ENCODE assay signal across 22 cellular contexts in the genomic region with DNA sequence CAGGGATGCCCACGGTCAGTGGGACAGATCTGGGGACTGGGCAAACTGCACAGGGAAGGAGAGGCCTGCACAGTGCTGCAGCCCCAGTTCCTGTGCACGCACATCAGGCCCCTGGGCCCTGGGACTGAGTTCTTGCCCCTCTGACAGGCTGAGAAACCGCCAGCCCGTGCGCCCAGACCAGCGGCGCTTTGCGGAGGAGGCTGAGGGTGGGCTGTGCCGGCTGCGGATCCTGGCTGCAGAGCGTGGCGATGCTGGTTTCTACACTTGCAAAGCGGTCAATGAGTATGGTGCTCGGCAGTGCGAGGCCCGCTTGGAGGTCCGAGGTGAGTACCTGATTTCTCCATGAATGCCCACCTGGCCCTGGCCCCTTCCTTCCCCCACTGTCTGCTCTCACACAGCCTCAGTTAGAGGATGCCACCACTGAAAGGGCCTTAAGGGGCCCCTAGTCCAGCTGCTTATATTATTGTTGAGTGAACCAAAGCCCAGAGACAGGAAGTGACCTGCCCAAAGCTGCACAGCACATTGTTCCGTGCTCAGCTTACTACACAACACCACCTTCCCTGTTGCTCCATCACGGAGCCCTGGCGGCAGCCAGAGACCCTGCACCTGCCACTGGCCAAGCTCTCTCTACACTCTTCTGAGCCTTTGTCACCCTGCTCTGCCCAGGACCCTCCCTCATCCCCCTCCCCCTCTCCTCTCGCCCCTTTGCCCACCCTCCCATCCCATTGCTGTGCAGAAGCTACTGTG. TPM values are rescaled to one million over a fixed set of nuclear protein-coding genes. Genes with fewer than 3 reads are reported as not detected.
DNase-seq lines count a peak whose midpoint lies in the region; ATAC-seq and TF ChIP-seq lines count a peak whose summit lies in the region.
"Had no signal": no experiment of that assay in that cellular context is flagged by ENCODE, and none has a peak within 500 bp of the region (broad histone marks: within the 10 kb centered on the region; RNA-seq: fewer than 3 reads in every experiment).

No MANE protein-coding gene starts in this region.

- TF ChIP-seq POLR2A in esophagus muscularis mucosa (IDR thresholded peaks at IDR 0.05; ENCODE audit: low read depth): no peak
- TF ChIP-seq POLR2A in sigmoid colon (IDR thresholded peaks at IDR 0.05): no peak
- no peak for TF ChIP-seq POLR2A in gastrocnemius medialis (IDR thresholded peaks at IDR 0.05)

- peaks cover 31% of the 10 kb centered on the region for H3K27me3 Mint-ChIP-seq in stimulated activated memory B cell treated with anti-CD40 and anti-IgM and Interleukin-4, amounts not matched to agents 10 μg/mL and 1 μg/mL and 100 μg/mL, for 72 hours

- intact Hi-C loops in esophagus muscularis mucosa (cut with DNase I): no loop called here
- intact Hi-C loops in sigmoid colon (cut with DNase I): no loop called here
- intact Hi-C loops in gastrocnemius medialis (cut with DNase I; ENCODE audit: low total_unique reads): loop anchor here (5.0 kb wide), 1 partner anchor 68 kb away; no protein-coding TSS in a partner anchor

- WGBS in esophagus muscularis mucosa: 75% methylated on average over 16 of the region's 21 CpGs
- 86 to 92% methylated on average over 21 of the region's 21 CpGs for WGBS in sigmoid colon, 2 donors

- no peak overlapping the region for H3K9ac ChIP-seq in BLaER1

- peak; percentile 52 for DNase-seq in HuH-7 (ENCODE audit: low spot score)
- DNase-seq in esophagus muscularis mucosa (ENCODE audit: extremely low spot score): no peak
- DNase-seq in sigmoid colon: no peak
- DNase-seq in hippocampal formation (lab: John Stamatoyannopoulos, UW): no peak
- DNase-seq in kidney glomerular epithelial cell (lab: John Stamatoyannopoulos, UW): no peak
- DNase-seq in gastrocnemius medialis: no peak
- DNase-seq: ACHN, AML-193, Caco-2, EL, NCI-H1048, NCI-H1436 treated with DMSO at 0.1 percent for 48 hours, NCI-H2029 treated with DMSO at 0.1 percent for 48 hours, NCI-H2171 treated with DMSO at 0.1 percent for 48 hours, NCI-H446 treated with DMSO at 0.1 percent for 48 hours, OCI-M1, RPMI8226, SJCRH30 had no signal

- no peak overlapping the region for H3K27ac Mint-ChIP-seq in stimulated activated memory B cell treated with anti-CD40 and anti-IgM and Interleukin-4, amounts not matched to agents 10 μg/mL and 1 μg/mL and 100 μg/mL, for 72 hours

- peaks cover 34% of the 10 kb centered on the region; the same call in 1 of the 2 replicates for H3K36me3 ChIP-seq in BLaER1
- peaks cover 20 to 58% (median 39%) of the 10 kb centered on the region in 4 donors for H3K36me3 ChIP-seq in esophagus muscularis mucosa
- H3K36me3 ChIP-seq in sigmoid colon: peaks cover 0 to 72% (median 38%) of the 10 kb centered on the region in 4 donors
- peaks cover 0 to 67% of the 10 kb centered on the region in 2 donors for H3K36me3 ChIP-seq in gastrocnemius medialis

- in situ Hi-C loops in gastrocnemius medialis (cut with MboI; ENCODE audit: low sequenced_read_pairs in 4 of 4): no loop called here

- H3K4me3 Mint-ChIP-seq in stimulated activated memory B cell treated with anti-CD40 and anti-IgM and Interleukin-4, amounts not matched to agents 10 μg/mL and 1 μg/mL and 100 μg/mL, for 72 hours: no peak overlapping the region

- H3K9me3 Mint-ChIP-seq in stimulated activated memory B cell treated with anti-CD40 and anti-IgM and Interleukin-4, amounts not matched to agents 10 μg/mL and 1 μg/mL and 100 μg/mL, for 72 hours: no peaks in the 10 kb centered on the region

- no peaks in the 10 kb centered on the region for H3K9me3 ChIP-seq in BLaER1
- H3K9me3 ChIP-seq in esophagus muscularis mucosa: no peaks in the 10 kb centered on the region
- no peaks in the 10 kb centered on the region for H3K9me3 ChIP-seq in sigmoid colon
- no peaks in the 10 kb centered on the region for H3K9me3 ChIP-seq in gastrocnemius medialis
- H3K9me3 ChIP-seq: Caco-2, SJCRH30 had no signal

- H4K20me1 ChIP-seq in BLaER1: no peaks in the 10 kb centered on the region

- no peaks in the 10 kb centered on the region for H3K4me1 Mint-ChIP-seq in stimulated activated memory B cell treated with anti-CD40 and anti-IgM and Interleukin-4, amounts not matched to agents 10 μg/mL and 1 μg/mL and 100 μg/mL, for 72 hours

- H3K27me3 ChIP-seq in BLaER1: no peaks in the 10 kb centered on the region
- H3K27me3 ChIP-seq in esophagus muscularis mucosa: peaks cover 0 to 6% (median 0%) of the 10 kb centered on the region in 4 donors
- no peaks in the 10 kb centered on the region for H3K27me3 ChIP-seq in sigmoid colon
- H3K27me3 ChIP-seq in gastrocnemius medialis: no peaks in the 10 kb centered on the region
- H3K27me3 ChIP-seq: SJCRH30 had no signal

- peak overlapping the region; percentile 55 for H3K4me2 ChIP-seq in BLaER1

- ATAC-seq in stimulated activated memory B cell treated with anti-CD40 and anti-IgM and Interleukin-4, amounts not matched to agents 10 μg/mL and 1 μg/mL and 100 μg/mL, for 72 hours: no peak
- no peak for ATAC-seq in gastrocnemius medialis
- ATAC-seq: HCT116 had no signal

- H3K27ac ChIP-seq in BLaER1 (no peak overlapping the region), esophagus muscularis mucosa (replicated peaks in 1 of 4) (peak overlapping the region; percentile 94 to 99 (median 96)), sigmoid colon (peak overlapping the region; percentile 96 to 99 (median 99)), gastrocnemius medialis (peak overlapping the region in 1 of 4 donors; percentile 99)
- H3K27ac ChIP-seq: SJCRH30 had no signal

- H3K4me1 ChIP-seq in BLaER1 (peaks cover 78% of the 10 kb centered on the region), esophagus muscularis mucosa (peaks cover 54 to 100% (median 99%) of the 10 kb centered on the region in 4 donors), sigmoid colon (peaks cover 0 to 100% (median 99%) of the 10 kb centered on the region in 4 donors), gastrocnemius medialis (peaks cover 20 to 22% of the 10 kb centered on the region in 2 donors)
- H3K4me1 ChIP-seq: Caco-2 had no signal

- H3K36me3 Mint-ChIP-seq in stimulated activated memory B cell treated with anti-CD40 and anti-IgM and Interleukin-4, amounts not matched to agents 10 μg/mL and 1 μg/mL and 100 μg/mL, for 72 hours: no peaks in the 10 kb centered on the region

- TF ChIP-seq CTCF in esophagus muscularis mucosa (IDR thresholded peaks at IDR 0.05): peak in 1 of 3 experiments; percentile 16
- no peak for TF ChIP-seq CTCF in sigmoid colon (IDR thresholded peaks at IDR 0.05)
- TF ChIP-seq CTCF in gastrocnemius medialis (IDR thresholded peaks at IDR 0.05 in 4 of 5, conservative IDR thresholded peaks at IDR 0.05 in 1 of 5): no peak

- H3K4me3 ChIP-seq in BLaER1 (no peak overlapping the region), esophagus muscularis mucosa (no peak overlapping the region), sigmoid colon (peak overlapping the region in 2 of 4 donors; percentile 12 to 17), gastrocnemius medialis (no peak overlapping the region)
- H3K4me3 ChIP-seq: SJCRH30 had no signal

- TF ChIP-seq EP300 in esophagus muscularis mucosa (IDR thresholded peaks at IDR 0.05) (no peak), sigmoid colon (IDR thresholded peaks at IDR 0.05) (no peak)

RNA-seq across cellular contexts. Expression of a gene that starts 29.8 kb away (rescaled TPM):
- total RNA-seq in esophagus muscularis mucosa (100 to 1,000 TPM; 115 to 251 (median 180) TPM), sigmoid colon (100 to 1,000 TPM; 123 to 321 (median 194) TPM), gastrocnemius medialis (100 to 1,000 TPM; 104 to 387 (median 222) TPM)
- polyA plus RNA-seq in sigmoid colon: 10 to 100 TPM in 2 of 3 donors, 1 to 10 TPM in 1; 6.0 to 25.4 (median 13.4) TPM

RNA-seq across cellular contexts. Expression of a gene that starts 34.2 kb away (rescaled TPM):
- total RNA-seq in esophagus muscularis mucosa: 10 to 100 TPM; 16.2 to 32.6 (median 19.9) TPM
- 10 to 100 TPM; 13.9 to 24.7 (median 21.3) TPM for total RNA-seq in sigmoid colon
- 10 to 100 TPM; 42.6 to 52.8 (median 44.2) TPM for polyA plus RNA-seq in sigmoid colon
- 10 to 100 TPM; 18.0 to 25.8 (median 24.4) TPM for total RNA-seq in gastrocnemius medialis

RNA-seq across cellular contexts. Expression of a gene that starts 46.3 kb away (rescaled TPM):
- total RNA-seq in esophagus muscularis mucosa: over 10,000 TPM; 19,781 to 23,770 (median 22,752) TPM
- total RNA-seq in sigmoid colon: over 10,000 TPM in 3 of 4 donors, 1,000 to 10,000 TPM in 1; 7,366 to 30,562 (median 13,340) TPM
- 100 to 1,000 TPM in 2 of 3 donors, 10 to 100 TPM in 1; 35.1 to 264 (median 162) TPM for polyA plus RNA-seq in sigmoid colon
- total RNA-seq in gastrocnemius medialis: over 10,000 TPM; 19,008 to 28,635 (median 23,575) TPM
- total RNA-seq: Caco-2, MCF 10A had no signal

RNA-seq across cellular contexts. Expression of a gene that starts 49.8 kb away (rescaled TPM):
- total RNA-seq in esophagus muscularis mucosa: not detected
- total RNA-seq in sigmoid colon: under 1 TPM in 1 of 4 donors, not detected in 3; under 0.01 TPM
- under 1 TPM in 1 of 3 donors, not detected in 2; 0.07 TPM for polyA plus RNA-seq in sigmoid colon
- total RNA-seq in gastrocnemius medialis: under 1 TPM in 1 of 4 donors, not detected in 3; 0.11 TPM
- total RNA-seq: MCF 10A had no signal
